Comparison of ENCODE assay signal across 8 cellular contexts in the genomic region with DNA sequence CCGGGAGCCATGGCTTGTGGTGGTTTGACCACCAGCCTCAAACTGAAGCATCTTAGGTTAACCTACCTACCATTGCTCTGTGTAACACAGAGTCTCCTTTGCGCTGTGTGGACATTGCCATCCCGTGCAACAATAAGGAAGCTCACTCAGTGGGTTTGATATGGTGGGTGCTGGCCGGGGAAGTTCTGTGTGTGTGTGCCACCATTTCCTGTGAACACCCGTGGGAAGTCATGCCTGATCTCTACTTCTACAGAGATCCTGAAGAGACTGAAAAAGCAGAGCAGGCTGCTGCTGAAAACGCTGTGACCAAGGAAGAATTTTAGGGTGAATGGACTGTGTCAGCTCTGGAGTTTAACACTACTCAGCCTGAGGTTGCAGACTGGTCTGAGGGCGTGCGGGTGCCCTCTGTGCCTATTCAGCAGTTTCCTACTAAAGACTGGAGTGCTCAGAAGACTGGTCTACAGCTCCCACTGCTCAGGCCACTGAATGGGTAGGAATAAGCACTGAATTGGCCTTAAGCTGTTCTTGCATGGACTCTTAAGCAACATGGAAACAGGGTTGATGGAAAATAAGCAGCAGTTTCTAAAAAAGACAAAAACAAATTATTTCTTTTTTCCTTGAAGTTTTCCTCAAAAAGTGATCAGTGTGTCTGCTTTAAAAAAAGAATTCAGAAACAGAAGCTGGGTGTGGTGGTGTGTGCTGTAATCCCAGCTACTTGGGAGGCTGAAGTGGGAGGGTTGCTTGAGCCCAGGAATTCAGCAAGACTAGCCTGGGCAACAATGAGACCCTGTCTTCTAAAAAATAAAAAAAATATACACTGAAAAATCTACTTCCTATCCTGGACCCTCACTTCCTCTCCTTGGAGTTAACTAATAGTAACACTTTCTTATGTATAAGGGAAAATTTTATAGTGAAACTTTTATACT. TPM values are rescaled to one million over a fixed set of nuclear protein-coding genes. Genes with fewer than 3 reads are reported as not detected.
DNase-seq lines count a peak whose midpoint lies in the region; ATAC-seq and TF ChIP-seq lines count a peak whose summit lies in the region.

No MANE protein-coding gene starts in this region.

- ATAC-seq in IMR-90 (ENCODE audit: low read depth) (no peak), GM19328 (IDR thresholded peaks at IDR 0.05; ENCODE audit: unreplicated experiment) (no peak), GM21619 (IDR thresholded peaks at IDR 0.05; ENCODE audit: unreplicated experiment) (no peak)

- H3K4me1 ChIP-seq in IMR-90 (ENCODE audit: control insufficient read depth, insufficient read depth, low read length) (peaks cover 1% of the 10 kb centered on the region; the same call in 1 of the 2 replicates), ascending aorta (peaks cover 9 to 36% of the 10 kb centered on the region in 2 donors), hepatocyte (ENCODE audit: insufficient read depth) (no peaks in the 10 kb centered on the region), stomach (peaks cover 16 to 86% (median 46%) of the 10 kb centered on the region in 4 donors)

- no peak overlapping the region for H2BK120ac ChIP-seq in IMR-90 (ENCODE audit: low read depth, low read length)

- H4K5ac ChIP-seq in IMR-90 (ENCODE audit: low read depth, low read length) = no peak overlapping the region

- no peak for TF ChIP-seq POLR2A in IMR-90 (IDR thresholded peaks at IDR 0.05; ENCODE audit: low read depth, low read length)
- TF ChIP-seq POLR2A in stomach (IDR thresholded peaks at IDR 0.05) = no peak

- no peaks in the 10 kb centered on the region for H3K9me2 ChIP-seq in hepatocyte (replicated peaks; ENCODE audit: insufficient read depth)

- peaks cover 7% of the 10 kb centered on the region for H3K9me1 ChIP-seq in IMR-90 (ENCODE audit: insufficient read depth, low read length)

- peaks cover 100% of the 10 kb centered on the region for H3K79me2 ChIP-seq in hepatocyte

- H3K9me3 ChIP-seq in IMR-90 (ENCODE audit: control insufficient read depth, insufficient read depth, low read length) = no peaks in the 10 kb centered on the region
- peaks cover 0 to 10% of the 10 kb centered on the region in 2 donors for H3K9me3 ChIP-seq in ascending aorta
- peaks cover 6% of the 10 kb centered on the region for H3K9me3 ChIP-seq in hepatocyte (ENCODE audit: low read depth)
- peaks cover 0 to 8% (median 0%) of the 10 kb centered on the region in 4 donors for H3K9me3 ChIP-seq in stomach

- CTCF ChIA-PET in IMR-90 (lab: Yijun Ruan, JAX) = no interaction called here

- H3K14ac ChIP-seq in IMR-90 (replicated peaks; ENCODE audit: low read depth, low read length) = no peak overlapping the region

- TF ChIP-seq EP300 in stomach (IDR thresholded peaks at IDR 0.05) = no peak

- 0 out of 2 replicates have a peak overlapping the region, but pooled peaks have one; percentile 15 for H3K23ac ChIP-seq in IMR-90 (ENCODE audit: low read depth, low read length)

- POLR2A ChIA-PET in IMR-90 (lab: Charles Lee; ENCODE audit: unreplicated experiment) = no interaction called here

- dilution Hi-C loops in IMR-90 (cut with HindIII; ENCODE audit: low sequenced_read_pairs, unreplicated experiment) = no loop called here

- WGBS in IMR-90 (ENCODE audit: extremely low coverage in 2 of 2, insufficient read length in 1 of 2), 2 experiments = no CpG with 5 or more reads among the region's 8 CpGs
- 87% methylated on average over 8 of the region's 8 CpGs for WGBS in hepatocyte (ENCODE audit: low lambda C conversion rate, missing lambda C conversion rate)
- 69 to 77% (median 76%) methylated on average over 8 of the region's 8 CpGs for WGBS in stomach, 5 donors

- H3K4ac ChIP-seq in IMR-90 (ENCODE audit: low read depth, low read length) = no peak overlapping the region

- in situ Hi-C loops in IMR-90 (cut with MboI; ENCODE audit: low sequenced_read_pairs) = no loop called here

- H3K27me3 ChIP-seq in IMR-90 (ENCODE audit: control insufficient read depth, insufficient read depth, low read length) (no peaks in the 10 kb centered on the region), ascending aorta (no peaks in the 10 kb centered on the region), hepatocyte (no peaks in the 10 kb centered on the region), stomach (no peaks in the 10 kb centered on the region)

- DNase-seq in IMR-90 (no peak), ascending aorta (ENCODE audit: low spot score in 2 of 2) (no peak), hepatocyte (ENCODE audit: low spot score) (no peak), stomach (no peak), NOMO-1 treated with dmso at 0.1 percent for 144 hours (lab: John Stamatoyannopoulos, UW; ENCODE audit: unreplicated experiment) (no peak), GDM1 (lab: John Stamatoyannopoulos, UW) (no peak)

- H3K79me1 ChIP-seq in IMR-90 (ENCODE audit: low read depth in 1 of 2, low read length in 2 of 2) = peaks cover 30 to 60% of the 10 kb centered on the region in 2 experiments

- no peak overlapping the region for H2BK15ac ChIP-seq in IMR-90 (ENCODE audit: low read depth, low read length)

- H2AK5ac ChIP-seq in IMR-90 (ENCODE audit: low read depth, low read length) = no peak overlapping the region

- H2AFZ ChIP-seq in IMR-90 (replicated peaks; ENCODE audit: low read length, poor library complexity) (no peak overlapping the region), hepatocyte (no peak overlapping the region)

- no peak overlapping the region for H4K8ac ChIP-seq in IMR-90 (ENCODE audit: low read depth in 2 of 2, low read length in 2 of 2)

- intact Hi-C loops in IMR-90 (cut with micrococcal nuclease) = loop anchor here (5.0 kb wide), 1 partner anchor 33 kb away; no protein-coding TSS in a partner anchor
- intact Hi-C loops in ascending aorta (cut with DNase I) = loop anchor here (2.0 to 5.0 kb wide), 2 partner anchors 14 to 38 kb away; a partner anchor contains a TSS
- intact Hi-C loops in stomach (cut with DNase I; ENCODE audit: low total_unique reads) = no loop called here

- H3K4me2 ChIP-seq in IMR-90 (ENCODE audit: low read depth, low read length) = no peak overlapping the region
- no peak overlapping the region for H3K4me2 ChIP-seq in hepatocyte

- H3K9ac ChIP-seq in IMR-90 (ENCODE audit: low read depth, low read length) = no peak overlapping the region

- no peak overlapping the region for H2BK20ac ChIP-seq in IMR-90 (ENCODE audit: low read depth, low read length)

- TF ChIP-seq CTCF in IMR-90 (conservative IDR thresholded peaks at IDR 0.05; ENCODE audit: low read depth, low read length) (no peak), ascending aorta (IDR thresholded peaks at IDR 0.05) (no peak), hepatocyte (IDR thresholded peaks at IDR 0.05; ENCODE audit: poor library complexity) (no peak), stomach (IDR thresholded peaks at IDR 0.05) (no peak)

- BruUV-seq in IMR-90 (replicated peaks; lab: Mats Ljungman, UMichigan) = no TSS peak

- H4K20me1 ChIP-seq in IMR-90 (ENCODE audit: insufficient read depth, low read length) = peaks cover 17% of the 10 kb centered on the region; the same call in 1 of the 2 replicates
- peaks cover 1% of the 10 kb centered on the region for H4K20me1 ChIP-seq in hepatocyte (ENCODE audit: insufficient read depth, poor library complexity, severe bottlenecking)

- no peak overlapping the region for H2BK5ac ChIP-seq in IMR-90 (ENCODE audit: low read depth, low read length, poor library complexity, severe bottlenecking)

- TF ChIP-seq RAD21 in IMR-90 (IDR thresholded peaks at IDR 0.05; ENCODE audit: low read length) = no peak

- H3K36me3 ChIP-seq in IMR-90 (ENCODE audit: control insufficient read depth, insufficient read depth, low read length) (peaks cover 4% of the 10 kb centered on the region), ascending aorta (no peaks in the 10 kb centered on the region), hepatocyte (replicated peaks; ENCODE audit: insufficient read depth, low read depth) (no peaks in the 10 kb centered on the region), stomach (no peaks in the 10 kb centered on the region)

- no peak overlapping the region for H3K56ac ChIP-seq in IMR-90 (ENCODE audit: extremely low read depth, insufficient read depth, low read length)

- H3K4me3 ChIP-seq in IMR-90 (ENCODE audit: insufficient read depth, low read depth, low read length) (no peak overlapping the region), ascending aorta (peak overlapping the region; percentile 17 to 19), hepatocyte (no peak overlapping the region), stomach (no peak overlapping the region)

- H3K18ac ChIP-seq in IMR-90 (ENCODE audit: low read depth, low read length) = no peak overlapping the region

- H2AK9ac ChIP-seq in IMR-90 (replicated peaks; ENCODE audit: low read depth, low read length, poor library complexity) = no peak overlapping the region

- H3K27ac ChIP-seq in IMR-90 (ENCODE audit: insufficient read depth, low read length) = no peak overlapping the region
- peak overlapping the region; percentile 78 to 85 for H3K27ac ChIP-seq in ascending aorta
- peak overlapping the region; percentile 5 for H3K27ac ChIP-seq in hepatocyte
- peak overlapping the region in 4 of 5 donors; percentile 56 to 80 (median 65) for H3K27ac ChIP-seq in stomach

- no peak overlapping the region for H4K91ac ChIP-seq in IMR-90 (ENCODE audit: insufficient read depth, low read depth, low read length)

TF ChIP-seq in IMR-90, 13 proteins besides CTCF, POLR2A, EP300 and RAD21:
- TF ChIP-seq, protein P1, sequence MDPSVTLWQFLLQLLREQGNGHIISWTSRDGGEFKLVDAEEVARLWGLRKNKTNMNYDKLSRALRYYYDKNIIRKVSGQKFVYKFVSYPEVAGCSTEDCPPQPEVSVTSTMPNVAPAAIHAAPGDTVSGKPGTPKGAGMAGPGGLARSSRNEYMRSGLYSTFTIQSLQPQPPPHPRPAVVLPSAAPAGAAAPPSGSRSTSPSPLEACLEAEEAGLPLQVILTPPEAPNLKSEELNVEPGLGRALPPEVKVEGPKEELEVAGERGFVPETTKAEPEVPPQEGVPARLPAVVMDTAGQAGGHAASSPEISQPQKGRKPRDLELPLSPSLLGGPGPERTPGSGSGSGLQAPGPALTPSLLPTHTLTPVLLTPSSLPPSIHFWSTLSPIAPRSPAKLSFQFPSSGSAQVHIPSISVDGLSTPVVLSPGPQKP (IDR thresholded peaks at IDR 0.05; ENCODE audit: borderline replicate concordance, low read depth, low read length) = no peak
- TF ChIP-seq RCOR1 (IDR thresholded peaks at IDR 0.05; ENCODE audit: insufficient replicate concordance, low read length) = no peak
- TF ChIP-seq RFX5 (IDR thresholded peaks at IDR 0.05; ENCODE audit: low read depth, low read length) = no peak

RNA-seq across cellular contexts. Expression of a gene that starts 14.6 kb away (rescaled TPM):
- total RNA-seq in IMR-90 (2012; rRNA removed) = 36.4 and 55.8 TPM in 2 replicates
- polyA plus RNA-seq in IMR-90 (2012; rRNA removed) = 4.5 and 5.0 TPM in 2 replicates
- 0.68 and 1.4 TPM in 2 replicates for polyA plus RNA-seq in IMR-90 (2012; cell fraction: cytosol; rRNA removed)
- polyA plus RNA-seq in IMR-90 (2012; cell fraction: nucleus; rRNA removed; ENCODE audit: low replicate concordance) = 1.5 and 15.4 TPM in 2 replicates
- total RNA-seq in ascending aorta = 37.8 TPM
- 68.5 and 72.6 TPM in 2 replicates for total RNA-seq in hepatocyte
- polyA plus RNA-seq in hepatocyte = 19.0 and 20.4 TPM in 2 replicates
- total RNA-seq in stomach = 100 to 1,000 TPM in 2 of 5 donors, 10 to 100 TPM in 3; 40.6 to 150 (median 96.5) TPM
- 1 to 10 TPM; 2.4 to 6.3 (median 4.9) TPM for polyA plus RNA-seq in stomach

Comparison
In these comparisons a context has a peak if more than half of its experiments do, and no peak if none do; other contexts are left out.
1. H3K4me3 ChIP-seq: peak in ascending aorta (2 of 2); none in IMR-90 (single experiment), hepatocyte (single experiment) and stomach (0 of 4).